ENCODE assay signal across 16 cellular contexts in genomic region chr2:6942848-6943247, GRCh38. TPM values are rescaled to one million over a fixed set of nuclear protein-coding genes. Genes with fewer than 3 reads are reported as not detected.
A peak's percentile ranks its signal among the peaks of the same experiment; 100 is the strongest.
DNase-seq lines count a peak whose midpoint lies in the region; ATAC-seq lines count a peak whose summit lies in the region.
"Had no signal": no experiment of that assay in that cellular context is flagged by ENCODE, and none has a peak within 500 bp of the region (broad histone marks: within the 10 kb centered on the region; RNA-seq: fewer than 3 reads in every experiment).

No MANE protein-coding gene starts in this region.

- H2BK15ac ChIP-seq in mesenchymal stem cell (ENCODE audit: low read depth, poor library complexity, severe bottlenecking): peak overlapping the region; percentile 46

- H3K27me3 Mint-ChIP-seq in activated naive CD8-positive, alpha-beta T cell treated with anti-CD3 and anti-CD28 coated beads, Interleukin-2, amount 10 ng/mL, durations not matched to agents 7 days and 5 days: no peaks in the 10 kb centered on the region
- H3K27me3 Mint-ChIP-seq in activated naive CD8-positive, alpha-beta T cell treated with anti-CD3 and anti-CD28 coated beads, Interleukin-2, amount 50 U/mL, for 24 hours: no peaks in the 10 kb centered on the region
- H3K27me3 Mint-ChIP-seq: B cell; CD8-positive, alpha-beta memory T cell had no signal

- H3K4me1 ChIP-seq in mesenchymal stem cell (ENCODE audit: control insufficient read depth, insufficient read depth, low read depth, low read length): peaks cover 4% of the 10 kb centered on the region

- no peak overlapping the region for H3K4ac ChIP-seq in mesenchymal stem cell (ENCODE audit: low read depth in 1 of 2, low read length in 2 of 2)

- 97% methylated on average over 8 of the region's 8 CpGs for WGBS in mesenchymal stem cell

- no peaks in the 10 kb centered on the region for H3K9me3 Mint-ChIP-seq in activated naive CD8-positive, alpha-beta T cell treated with anti-CD3 and anti-CD28 coated beads, Interleukin-2, amount 10 ng/mL, durations not matched to agents 7 days and 5 days
- H3K9me3 Mint-ChIP-seq in activated naive CD8-positive, alpha-beta T cell treated with anti-CD3 and anti-CD28 coated beads, Interleukin-2, amount 50 U/mL, for 24 hours: no peaks in the 10 kb centered on the region
- H3K9me3 Mint-ChIP-seq: CD8-positive, alpha-beta memory T cell; IgD-negative memory B cell had no signal

- no peak overlapping the region for H3K9ac ChIP-seq in mesenchymal stem cell (ENCODE audit: low read length)

- no peak overlapping the region for H3K4me3 ChIP-seq in mesenchymal stem cell (ENCODE audit: insufficient read depth in 1 of 2, low read depth in 1 of 2, low read length in 2 of 2)

- peak overlapping the region in 1 of 2 experiments; percentile 38 for H3K23ac ChIP-seq in mesenchymal stem cell (ENCODE audit: low read length in 2 of 2)

- peaks cover 35% of the 10 kb centered on the region for H3K4me1 Mint-ChIP-seq in activated naive CD8-positive, alpha-beta T cell treated with anti-CD3 and anti-CD28 coated beads, Interleukin-2, amount 10 ng/mL, durations not matched to agents 7 days and 5 days
- H3K4me1 Mint-ChIP-seq in activated naive CD8-positive, alpha-beta T cell treated with anti-CD3 and anti-CD28 coated beads, Interleukin-2, amount 50 U/mL, for 24 hours: peaks cover 45% of the 10 kb centered on the region

- peaks cover 44% of the 10 kb centered on the region for H3K36me3 Mint-ChIP-seq in activated naive CD8-positive, alpha-beta T cell treated with anti-CD3 and anti-CD28 coated beads, Interleukin-2, amount 10 ng/mL, durations not matched to agents 7 days and 5 days
- H3K36me3 Mint-ChIP-seq in activated naive CD8-positive, alpha-beta T cell treated with anti-CD3 and anti-CD28 coated beads, Interleukin-2, amount 50 U/mL, for 24 hours (ENCODE audit: low read depth): peaks cover 30% of the 10 kb centered on the region

- H2AK5ac ChIP-seq in mesenchymal stem cell (ENCODE audit: low read length, severe bottlenecking): no peak overlapping the region

- no peak for DNase-seq in activated naive CD8-positive, alpha-beta T cell treated with anti-CD3 and anti-CD28 coated beads, Interleukin-2, amount 10 ng/mL, durations not matched to agents 7 days and 5 days
- DNase-seq in activated naive CD8-positive, alpha-beta T cell treated with anti-CD3 and anti-CD28 coated beads, Interleukin-2, amount 50 U/mL, for 24 hours: no peak
- DNase-seq in mesenchymal stem cell: no peak
- DNase-seq in stimulated activated CD4-positive, alpha-beta T cell treated with anti-CD3 and anti-CD28 coated beads, Interleukin-15, amount 100 ng/mL, for 24 hours: no peak
- no peak for DNase-seq in posterior vena cava (ENCODE audit: low spot score)
- DNase-seq in dermis blood vessel endothelial cell: no peak
- DNase-seq: CD8-positive, alpha-beta memory T cell; DND-41; GDM1; HCEC 1CT; NCI-H1930; NCI-H2171; NCI-H524 had no signal

- intact Hi-C loops in posterior vena cava (cut with DNase I): no loop called here

- POLR2A ChIA-PET in activated naive CD8-positive, alpha-beta T cell treated with anti-CD3 and anti-CD28 coated beads, Interleukin-2, amount 10 ng/mL, durations not matched to agents 7 days and 5 days (lab: Charles Lee): no interaction called here

- H3K27ac Mint-ChIP-seq in activated naive CD8-positive, alpha-beta T cell treated with anti-CD3 and anti-CD28 coated beads, Interleukin-2, amount 10 ng/mL, durations not matched to agents 7 days and 5 days: peak overlapping the region; percentile 1
- no peak overlapping the region for H3K27ac Mint-ChIP-seq in activated naive CD8-positive, alpha-beta T cell treated with anti-CD3 and anti-CD28 coated beads, Interleukin-2, amount 50 U/mL, for 24 hours
- H3K27ac Mint-ChIP-seq: B cell, IgD-negative memory B cell had no signal

- no peak overlapping the region for H3K4me3 Mint-ChIP-seq in activated naive CD8-positive, alpha-beta T cell treated with anti-CD3 and anti-CD28 coated beads, Interleukin-2, amount 10 ng/mL, durations not matched to agents 7 days and 5 days
- H3K4me3 Mint-ChIP-seq in activated naive CD8-positive, alpha-beta T cell treated with anti-CD3 and anti-CD28 coated beads, Interleukin-2, amount 50 U/mL, for 24 hours: no peak overlapping the region
- H3K4me3 Mint-ChIP-seq: B cell had no signal

- H2BK12ac ChIP-seq in mesenchymal stem cell (ENCODE audit: low read length in 2 of 2): no peak overlapping the region

- peak overlapping the region in 1 of 2 experiments; percentile 17 for H3K18ac ChIP-seq in mesenchymal stem cell (ENCODE audit: low read depth in 1 of 2, low read length in 2 of 2)

- H3K14ac ChIP-seq in mesenchymal stem cell (ENCODE audit: low read length in 2 of 2): peak overlapping the region in 1 of 2 experiments; percentile 69

- no peak overlapping the region for H2BK120ac ChIP-seq in mesenchymal stem cell (ENCODE audit: low read depth, low read length)

- no peaks in the 10 kb centered on the region for H3K27me3 ChIP-seq in mesenchymal stem cell (ENCODE audit: control insufficient read depth in 1 of 2, insufficient read depth in 1 of 2, low read length in 2 of 2)

- H3K9me3 ChIP-seq in mesenchymal stem cell (ENCODE audit: control insufficient read depth, low read length): no peaks in the 10 kb centered on the region

- ATAC-seq in activated naive CD8-positive, alpha-beta T cell treated with anti-CD3 and anti-CD28 coated beads, Interleukin-2, amount 10 ng/mL, durations not matched to agents 7 days and 5 days (ENCODE audit: low read depth): no peak
- no peak for ATAC-seq in activated naive CD8-positive, alpha-beta T cell treated with anti-CD3 and anti-CD28 coated beads, Interleukin-2, amount 50 U/mL, for 24 hours

- H4K8ac ChIP-seq in mesenchymal stem cell (ENCODE audit: low read length): no peak overlapping the region

- no peaks in the 10 kb centered on the region for H3K79me1 ChIP-seq in mesenchymal stem cell (replicated peaks; ENCODE audit: low read length, poor library complexity, severe bottlenecking)

- H2AFZ ChIP-seq in mesenchymal stem cell (ENCODE audit: low read depth, low read length): no peak overlapping the region

- H3K27ac ChIP-seq in angular gyrus (ENCODE audit: low read depth, low read length) (peak overlapping the region; percentile 63), mesenchymal stem cell (ENCODE audit: low read length, poor library complexity, severe bottlenecking) (no peak overlapping the region)

- H3K36me3 ChIP-seq in mesenchymal stem cell (ENCODE audit: control insufficient read depth in 1 of 2, insufficient read depth in 2 of 2, low read depth in 1 of 2, low read length in 2 of 2): peaks cover 0 to 24% of the 10 kb centered on the region in 2 experiments

- peak overlapping the region; percentile 21 for H4K91ac ChIP-seq in mesenchymal stem cell (ENCODE audit: low read length)

- H3K4me2 ChIP-seq in mesenchymal stem cell (ENCODE audit: low read length, poor library complexity, severe bottlenecking): no peak overlapping the region

- no peak overlapping the region for H2BK5ac ChIP-seq in mesenchymal stem cell (ENCODE audit: low read depth, low read length, poor library complexity, severe bottlenecking)

RNA-seq across cellular contexts. Expression of gene RNF144A, which starts 25.6 kb away (rescaled TPM):
- total RNA-seq in activated naive CD8-positive, alpha-beta T cell treated with anti-CD3 and anti-CD28 coated beads, Interleukin-2, amount 10 ng/mL, durations not matched to agents 7 days and 5 days: 10 to 100 TPM; 78.7 to 91.1 TPM
- 9.0 TPM for polyA plus RNA-seq in mesenchymal stem cell (2013, experiment 1 of 2)
- 9.1 TPM for polyA plus RNA-seq in mesenchymal stem cell (2013, experiment 2 of 2)
- total RNA-seq in posterior vena cava: 10 to 100 TPM in 1 of 2 donors, 1 to 10 TPM in 1; 9.4 to 11.8 TPM
- total RNA-seq in dermis blood vessel endothelial cell: 23.6 and 25.2 TPM in 2 replicates
